Comparison of ENCODE assay signal across 8 cellular contexts in the genomic region with DNA sequence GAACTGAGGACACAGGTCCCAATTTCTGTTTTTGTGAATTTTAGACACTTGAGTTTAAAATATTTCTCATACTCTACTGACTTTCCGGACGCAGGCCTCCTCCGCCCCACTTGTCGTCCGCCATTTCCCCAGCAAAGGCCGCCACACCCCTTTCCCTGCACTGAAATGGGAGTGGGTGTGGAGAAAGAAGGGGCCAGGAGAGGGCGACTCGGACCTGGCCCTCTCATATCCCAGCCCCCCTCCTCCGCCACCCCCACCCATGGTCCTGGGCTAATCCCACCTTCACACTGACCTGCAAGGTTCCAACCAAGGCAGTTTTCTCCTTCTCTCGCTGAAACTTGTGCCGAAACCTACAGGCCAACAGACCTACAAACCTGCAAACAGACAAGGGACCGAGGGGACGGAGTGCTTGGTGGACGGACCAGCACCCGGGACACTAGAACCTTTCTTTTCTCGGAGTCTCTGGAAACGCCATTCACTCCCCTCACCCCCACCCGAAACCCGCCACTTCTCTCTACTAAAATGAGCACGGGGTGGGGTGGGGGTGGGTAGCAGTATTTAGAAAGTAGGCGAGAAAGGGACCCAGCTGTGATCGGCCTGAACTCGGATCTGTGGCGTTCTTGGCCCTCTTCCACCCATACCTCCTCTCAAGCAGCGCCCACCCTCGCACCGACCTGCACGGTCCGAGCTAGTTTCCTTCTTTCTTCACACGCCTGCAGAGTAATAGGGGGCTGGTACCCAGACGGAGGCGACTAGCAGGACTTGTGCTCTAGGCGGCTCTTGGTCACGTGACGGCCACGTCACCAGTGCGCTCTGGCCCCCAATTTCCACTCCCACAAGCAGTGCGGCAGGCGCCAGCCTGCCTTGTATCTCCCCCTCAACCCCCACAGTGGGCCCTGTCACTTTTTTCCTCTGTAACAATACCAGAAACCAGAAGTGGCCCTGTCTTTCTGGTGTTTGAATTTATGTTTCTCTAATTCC. TPM values are rescaled to one million over a fixed set of nuclear protein-coding genes. Genes with fewer than 3 reads are reported as not detected.
DNase-seq lines count a peak whose midpoint lies in the region; ATAC-seq, FAIRE-seq and TF ChIP-seq lines count a peak whose summit lies in the region.

Gene ARMCX6 (minus strand): TSS at position 790 of the 981 bp plus-strand sequence. CDS start 1,380 bp downstream, outside the sequence.

- H3K9me3 Mint-ChIP-seq in Calu3 (ENCODE audit: low read depth, unreplicated experiment): no peaks in the 10 kb centered on the region
- no peaks in the 10 kb centered on the region for H3K9me3 Mint-ChIP-seq in activated T-cell treated with anti-CD3 and anti-CD28 coated beads, Interleukin-2, amount 50 U/mL, for 4 hours
- peaks cover 0 to 1% (median 0%) of the 10 kb centered on the region in 9 donors for H3K9me3 Mint-ChIP-seq in naive thymus-derived CD8-positive, alpha-beta T cell

- H3K27ac Mint-ChIP-seq in Calu3 (ENCODE audit: unreplicated experiment): peak within 1 kb of the TSS; percentile 65
- peak within 1 kb of the TSS; percentile 82 to 97 (median 94) for H3K27ac Mint-ChIP-seq in naive thymus-derived CD8-positive, alpha-beta T cell

- peak within 1 kb of the TSS; percentile 76 for H3K4me3 Mint-ChIP-seq in Calu3 (ENCODE audit: low read depth, unreplicated experiment)
- H3K4me3 Mint-ChIP-seq in activated T-cell treated with anti-CD3 and anti-CD28 coated beads, Interleukin-2, amount 50 U/mL, for 4 hours: peak within 1 kb of the TSS; percentile 88
- peak within 1 kb of the TSS; percentile 87 to 98 (median 94) for H3K4me3 Mint-ChIP-seq in naive thymus-derived CD8-positive, alpha-beta T cell

- peaks cover 16% of the 10 kb centered on the region for H3K36me3 Mint-ChIP-seq in Calu3 (ENCODE audit: insufficient read depth, unreplicated experiment)
- H3K36me3 Mint-ChIP-seq in activated T-cell treated with anti-CD3 and anti-CD28 coated beads, Interleukin-2, amount 50 U/mL, for 4 hours (ENCODE audit: insufficient read depth): peaks cover 6% of the 10 kb centered on the region
- peaks cover 0 to 7% (median 0%) of the 10 kb centered on the region in 3 donors for H3K36me3 Mint-ChIP-seq in naive thymus-derived CD8-positive, alpha-beta T cell

- H3K9ac ChIP-seq in fibroblast of lung (ENCODE audit: insufficient read depth, low read length): peak within 1 kb of the TSS; percentile 42

- POLR2A ChIA-PET in OCI-LY7 (lab: Charles Lee): no interaction called here
- POLR2A ChIA-PET in naive thymus-derived CD8-positive, alpha-beta T cell (lab: Charles Lee): interaction anchor here (0.5 kb wide), 1 partner anchor 1742 kb away, joined by 3 read pairs; no protein-coding TSS in a partner anchor

- peak; percentile 89 for ATAC-seq in GM21360 (IDR thresholded peaks at IDR 0.05; ENCODE audit: unreplicated experiment)
- peak; percentile 86 to 88 for ATAC-seq in activated T-cell treated with anti-CD3 and anti-CD28 coated beads, Interleukin-2, amount 50 U/mL, for 4 hours
- ATAC-seq in naive thymus-derived CD8-positive, alpha-beta T cell: peak; percentile 93 to 95
- peak; percentile 83 for ATAC-seq in stimulated activated naive CD8-positive, alpha-beta T cell treated with anti-CD3 and anti-CD28 coated beads, Interleukin-15, Interleukin-2, amounts not matched to agents 100 U/mL and 50 U/mL, for 24 hours

- H3K9me3 ChIP-seq in OCI-LY7 (ENCODE audit: low read length) (no peaks in the 10 kb centered on the region), fibroblast of lung (ENCODE audit: control insufficient read depth, insufficient read depth, low read depth, low read length) (no peaks in the 10 kb centered on the region)

- H3K4me2 ChIP-seq in OCI-LY7 (ENCODE audit: low read length) (peak within 1 kb of the TSS; percentile 81), fibroblast of lung (ENCODE audit: extremely low read depth, insufficient read depth, low read length) (peak within 1 kb of the TSS; percentile 81)

- H3K4me3 ChIP-seq in OCI-LY7 (ENCODE audit: low read depth, low read length, poor library complexity, severe bottlenecking) (peak within 1 kb of the TSS; percentile 82), fibroblast of lung (replicated peaks in 1 of 4; ENCODE audit: control extremely low read depth in 1 of 4, insufficient read depth in 1 of 4, low read depth in 3 of 4, low read length in 4 of 4) (peak within 1 kb of the TSS; percentile 49 to 84 (median 70))

- H4K20me1 ChIP-seq in OCI-LY7 (ENCODE audit: insufficient read depth, low read length): no peaks in the 10 kb centered on the region
- no peaks in the 10 kb centered on the region for H4K20me1 ChIP-seq in fibroblast of lung (ENCODE audit: control insufficient read depth, extremely low read depth, insufficient read depth, low read length)

- peak within 1 kb of the TSS; percentile 87 for H2AFZ ChIP-seq in OCI-LY7 (ENCODE audit: low read length)
- peak within 1 kb of the TSS; percentile 66 for H2AFZ ChIP-seq in fibroblast of lung (ENCODE audit: low read length)

- TF ChIP-seq CTCF in Calu3 (IDR thresholded peaks at IDR 0.05; ENCODE audit: unreplicated experiment): no peak
- TF ChIP-seq CTCF in OCI-LY7 (conservative IDR thresholded peaks at IDR 0.05; ENCODE audit: low read length): peak; percentile 58; the same call in 1 of the 2 replicates
- TF ChIP-seq CTCF in fibroblast of lung (conservative IDR thresholded peaks at IDR 0.05 in 1 of 2, IDR thresholded peaks at IDR 0.05 in 1 of 2; ENCODE audit: low read depth in 1 of 2, low read length in 2 of 2): peak in 1 of 2 donors; percentile 23

- no peak for FAIRE-seq in HTR-8/SVneo (lab: Jason Lieb, UNC)

- no peaks in the 10 kb centered on the region for H3K79me2 ChIP-seq in OCI-LY7 (ENCODE audit: insufficient read depth, low read depth, low read length)
- H3K79me2 ChIP-seq in fibroblast of lung (ENCODE audit: control insufficient read depth, insufficient read depth, low read length): no peaks in the 10 kb centered on the region

- CTCF ChIA-PET in Calu3 (lab: Charles Lee) (no interaction called here), OCI-LY7 (lab: Charles Lee; ENCODE audit: unreplicated experiment) (no interaction called here)

- H3K4me1 Mint-ChIP-seq in Calu3 (ENCODE audit: low read depth, unreplicated experiment): no peaks in the 10 kb centered on the region
- peaks cover 27% of the 10 kb centered on the region for H3K4me1 Mint-ChIP-seq in activated T-cell treated with anti-CD3 and anti-CD28 coated beads, Interleukin-2, amount 50 U/mL, for 4 hours (ENCODE audit: low read depth)
- peaks cover 5 to 14% (median 12%) of the 10 kb centered on the region in 4 donors for H3K4me1 Mint-ChIP-seq in naive thymus-derived CD8-positive, alpha-beta T cell

- BruUV-seq in Calu3 (replicated peaks; lab: Mats Ljungman, UMichigan): no TSS peak
- BruUV-seq in OCI-LY7 (replicated peaks; lab: Mats Ljungman, UMichigan): no TSS peak

- DNase-seq in Calu3: peak; percentile 59
- peak; percentile 31 for DNase-seq in HTR-8/SVneo (ENCODE audit: insufficient read length, low spot score)
- peak; percentile 80 for DNase-seq in OCI-LY7 (ENCODE audit: low spot score)
- DNase-seq in activated T-cell treated with anti-CD3 and anti-CD28 coated beads, Interleukin-2, amount 50 U/mL, for 4 hours: peak; percentile 63
- DNase-seq in fibroblast of lung (ENCODE audit: low read depth in 2 of 2): peak; percentile 76 to 77
- DNase-seq in naive thymus-derived CD8-positive, alpha-beta T cell: peak; percentile 58 to 89 (median 72)
- DNase-seq in stimulated activated naive CD8-positive, alpha-beta T cell treated with anti-CD3 and anti-CD28 coated beads, Interleukin-15, Interleukin-2, amounts not matched to agents 100 U/mL and 50 U/mL, for 24 hours: peak; percentile 74

- H3K4me1 ChIP-seq in OCI-LY7 (ENCODE audit: insufficient read depth, low read length, poor library complexity, severe bottlenecking): peaks cover 24% of the 10 kb centered on the region
- H3K4me1 ChIP-seq in fibroblast of lung (ENCODE audit: control insufficient read depth, extremely low read depth, insufficient read depth, low read length): no peaks in the 10 kb centered on the region

- no peaks in the 10 kb centered on the region for H3K27me3 Mint-ChIP-seq in Calu3 (ENCODE audit: unreplicated experiment)
- H3K27me3 Mint-ChIP-seq in activated T-cell treated with anti-CD3 and anti-CD28 coated beads, Interleukin-2, amount 50 U/mL, for 4 hours (ENCODE audit: low read depth): no peaks in the 10 kb centered on the region
- no peaks in the 10 kb centered on the region for H3K27me3 Mint-ChIP-seq in naive thymus-derived CD8-positive, alpha-beta T cell

- no peaks in the 10 kb centered on the region for H3K36me3 ChIP-seq in OCI-LY7 (ENCODE audit: insufficient read depth, low read length)
- H3K36me3 ChIP-seq in fibroblast of lung (ENCODE audit: control insufficient read depth, insufficient read depth, low read length): no peaks in the 10 kb centered on the region

- intact Hi-C loops in Calu3 (cut with micrococcal nuclease; ENCODE audit: unreplicated experiment): no loop called here
- intact Hi-C loops in OCI-LY7 (cut with micrococcal nuclease; ENCODE audit: unreplicated experiment): no loop called here

- H3K27ac ChIP-seq in OCI-LY7 (ENCODE audit: low read depth, low read length, poor library complexity, severe bottlenecking) (peak within 1 kb of the TSS; percentile 29), fibroblast of lung (ENCODE audit: insufficient read depth, low read length) (peak within 1 kb of the TSS; percentile 59)

- no peaks in the 10 kb centered on the region for H3K27me3 ChIP-seq in fibroblast of lung (ENCODE audit: control insufficient read depth, insufficient read depth, low read length)

- H3K9me2 ChIP-seq in OCI-LY7 (ENCODE audit: insufficient read depth, low read length): no peaks in the 10 kb centered on the region

RNA-seq across cellular contexts. Expression of gene ARMCX6, which starts in this region (rescaled TPM):
- 30.4 and 35.0 TPM in 2 replicates for total RNA-seq in Calu3 (2022)
- total RNA-seq in OCI-LY7 (2014; rRNA removed; shearing (Covaris generic)): 11.9 and 20.7 TPM in 2 replicates
- 26.0 and 30.8 TPM in 2 replicates for total RNA-seq in OCI-LY7 (2022)
- total RNA-seq in activated T-cell treated with anti-CD3 and anti-CD28 coated beads, Interleukin-2, amount 50 U/mL, for 4 hours: 10 to 100 TPM; 53.1 to 60.5 (median 53.4) TPM
- 24.1 and 32.9 TPM in 2 replicates for total RNA-seq in fibroblast of lung
- polyA plus RNA-seq in fibroblast of lung: 93.4 and 94.6 TPM in 2 replicates
- polyA plus RNA-seq in fibroblast of lung (2012): 72.7 and 78.9 TPM in 2 replicates
- 14.0 and 19.0 TPM in 2 replicates for polyA minus RNA-seq in fibroblast of lung (ENCODE audit: low replicate concordance)
- total RNA-seq in naive thymus-derived CD8-positive, alpha-beta T cell: 10 to 100 TPM; 38.0 to 39.5 TPM
- 10 to 100 TPM; 38.3 to 49.7 (median 48.7) TPM for polyA plus RNA-seq in naive thymus-derived CD8-positive, alpha-beta T cell

Comparison
In these comparisons a context has a peak if more than half of its experiments do, and no peak if none do; other contexts are left out.
1. Peak in every context shown above with its lines: DNase-seq, ATAC-seq, H3K4me3 ChIP-seq and H3K27ac ChIP-seq.